Comparison of ENCODE assay signal across 1 cellular context in the genomic region with DNA sequence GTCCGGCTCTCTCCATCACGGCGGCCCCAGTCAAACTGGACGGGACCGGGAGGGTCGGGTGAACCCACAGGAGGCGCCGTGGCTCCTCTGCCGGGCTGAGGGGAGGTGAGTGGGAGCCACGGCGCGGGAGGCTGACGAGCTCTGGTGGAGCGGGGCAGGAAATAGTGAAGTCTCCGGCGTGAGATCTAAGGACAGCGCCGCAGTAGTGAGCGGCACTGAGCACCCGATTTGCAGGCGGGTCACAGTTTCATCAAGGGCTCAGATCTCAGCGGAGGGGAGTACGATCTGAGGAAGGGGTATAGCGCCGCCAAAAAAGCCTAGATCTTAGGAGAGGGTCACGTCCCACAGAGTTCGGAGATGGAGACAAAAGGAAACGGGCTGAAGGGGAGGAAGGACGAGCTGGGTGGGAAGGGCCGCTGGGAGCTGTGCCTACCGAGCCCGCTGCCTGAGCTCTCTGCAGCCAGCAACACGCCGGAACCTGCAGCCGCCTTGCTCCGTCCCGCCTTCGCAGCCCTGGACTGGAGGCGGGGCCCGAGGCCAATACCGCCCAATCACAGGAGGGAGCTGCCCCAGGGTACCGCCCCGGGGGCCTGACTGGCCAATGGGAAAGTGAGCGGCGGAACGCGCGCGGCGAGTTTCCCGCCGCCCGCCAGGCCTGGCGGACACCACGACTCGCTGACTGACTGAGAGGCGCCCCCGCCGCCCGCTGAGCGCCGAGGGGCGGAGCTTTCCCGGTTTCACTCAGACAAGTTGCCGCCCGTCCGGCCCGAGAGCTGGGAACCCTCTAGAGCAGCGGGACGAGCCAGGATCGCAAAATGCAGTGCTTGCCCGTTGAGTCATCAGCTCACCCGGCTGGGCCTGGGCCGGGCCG.
TF ChIP-seq lines count a peak whose summit lies in the region.

No MANE protein-coding gene starts in this region.

TF ChIP-seq in GM12878, 131 proteins besides CTCF, POLR2A, EP300 and RAD21 (continues in another document):
- peak; percentile 59; the same call in 1 of the 2 replicates for TF ChIP-seq CREB1 (IDR thresholded peaks at IDR 0.05; ENCODE audit: low read depth)
- peak; percentile 94 for TF ChIP-seq POU2F2 (IDR thresholded peaks at IDR 0.05; ENCODE audit: borderline replicate concordance, low read depth, low read length)
- no peak for TF ChIP-seq NR2C2 (IDR thresholded peaks at IDR 0.05; ENCODE audit: borderline replicate concordance, control insufficient read depth, insufficient read length, low read depth)
- TF ChIP-seq POLR2AphosphoS2 (IDR thresholded peaks at IDR 0.05; ENCODE audit: low read depth, low read length), result 0 out of 2 replicates have a peak, but pooled peaks have one; percentile 67
- TF ChIP-seq, protein P1, sequence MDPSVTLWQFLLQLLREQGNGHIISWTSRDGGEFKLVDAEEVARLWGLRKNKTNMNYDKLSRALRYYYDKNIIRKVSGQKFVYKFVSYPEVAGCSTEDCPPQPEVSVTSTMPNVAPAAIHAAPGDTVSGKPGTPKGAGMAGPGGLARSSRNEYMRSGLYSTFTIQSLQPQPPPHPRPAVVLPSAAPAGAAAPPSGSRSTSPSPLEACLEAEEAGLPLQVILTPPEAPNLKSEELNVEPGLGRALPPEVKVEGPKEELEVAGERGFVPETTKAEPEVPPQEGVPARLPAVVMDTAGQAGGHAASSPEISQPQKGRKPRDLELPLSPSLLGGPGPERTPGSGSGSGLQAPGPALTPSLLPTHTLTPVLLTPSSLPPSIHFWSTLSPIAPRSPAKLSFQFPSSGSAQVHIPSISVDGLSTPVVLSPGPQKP (IDR thresholded peaks at IDR 0.05; ENCODE audit: low read depth, low read length), result no peak
- no peak for TF ChIP-seq PAX5 (IDR thresholded peaks at IDR 0.05; ENCODE audit: borderline replicate concordance, low read depth, low read length)
- TF ChIP-seq, protein P2, sequence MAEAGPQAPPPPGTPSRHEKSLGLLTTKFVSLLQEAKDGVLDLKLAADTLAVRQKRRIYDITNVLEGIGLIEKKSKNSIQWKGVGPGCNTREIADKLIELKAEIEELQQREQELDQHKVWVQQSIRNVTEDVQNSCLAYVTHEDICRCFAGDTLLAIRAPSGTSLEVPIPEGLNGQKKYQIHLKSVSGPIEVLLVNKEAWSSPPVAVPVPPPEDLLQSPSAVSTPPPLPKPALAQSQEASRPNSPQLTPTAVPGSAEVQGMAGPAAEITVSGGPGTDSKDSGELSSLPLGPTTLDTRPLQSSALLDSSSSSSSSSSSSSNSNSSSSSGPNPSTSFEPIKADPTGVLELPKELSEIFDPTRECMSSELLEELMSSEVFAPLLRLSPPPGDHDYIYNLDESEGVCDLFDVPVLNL (IDR thresholded peaks at IDR 0.05; ENCODE audit: low read depth, low read length), result peak; percentile 87
- TF ChIP-seq, protein P3, sequence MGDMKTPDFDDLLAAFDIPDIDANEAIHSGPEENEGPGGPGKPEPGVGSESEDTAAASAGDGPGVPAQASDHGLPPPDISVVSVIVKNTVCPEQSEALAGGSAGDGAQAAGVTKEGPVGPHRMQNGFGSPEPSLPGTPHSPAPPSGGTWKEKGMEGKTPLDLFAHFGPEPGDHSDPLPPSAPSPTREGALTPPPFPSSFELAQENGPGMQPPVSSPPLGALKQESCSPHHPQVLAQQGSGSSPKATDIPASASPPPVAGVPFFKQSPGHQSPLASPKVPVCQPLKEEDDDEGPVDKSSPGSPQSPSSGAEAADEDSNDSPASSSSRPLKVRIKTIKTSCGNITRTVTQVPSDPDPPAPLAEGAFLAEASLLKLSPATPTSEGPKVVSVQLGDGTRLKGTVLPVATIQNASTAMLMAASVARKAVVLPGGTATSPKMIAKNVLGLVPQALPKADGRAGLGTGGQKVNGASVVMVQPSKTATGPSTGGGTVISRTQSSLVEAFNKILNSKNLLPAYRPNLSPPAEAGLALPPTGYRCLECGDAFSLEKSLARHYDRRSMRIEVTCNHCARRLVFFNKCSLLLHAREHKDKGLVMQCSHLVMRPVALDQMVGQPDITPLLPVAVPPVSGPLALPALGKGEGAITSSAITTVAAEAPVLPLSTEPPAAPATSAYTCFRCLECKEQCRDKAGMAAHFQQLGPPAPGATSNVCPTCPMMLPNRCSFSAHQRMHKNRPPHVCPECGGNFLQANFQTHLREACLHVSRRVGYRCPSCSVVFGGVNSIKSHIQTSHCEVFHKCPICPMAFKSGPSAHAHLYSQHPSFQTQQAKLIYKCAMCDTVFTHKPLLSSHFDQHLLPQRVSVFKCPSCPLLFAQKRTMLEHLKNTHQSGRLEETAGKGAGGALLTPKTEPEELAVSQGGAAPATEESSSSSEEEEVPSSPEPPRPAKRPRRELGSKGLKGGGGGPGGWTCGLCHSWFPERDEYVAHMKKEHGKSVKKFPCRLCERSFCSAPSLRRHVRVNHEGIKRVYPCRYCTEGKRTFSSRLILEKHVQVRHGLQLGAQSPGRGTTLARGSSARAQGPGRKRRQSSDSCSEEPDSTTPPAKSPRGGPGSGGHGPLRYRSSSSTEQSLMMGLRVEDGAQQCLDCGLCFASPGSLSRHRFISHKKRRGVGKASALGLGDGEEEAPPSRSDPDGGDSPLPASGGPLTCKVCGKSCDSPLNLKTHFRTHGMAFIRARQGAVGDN (IDR thresholded peaks at IDR 0.05), result no peak
- TF ChIP-seq, protein P4, sequence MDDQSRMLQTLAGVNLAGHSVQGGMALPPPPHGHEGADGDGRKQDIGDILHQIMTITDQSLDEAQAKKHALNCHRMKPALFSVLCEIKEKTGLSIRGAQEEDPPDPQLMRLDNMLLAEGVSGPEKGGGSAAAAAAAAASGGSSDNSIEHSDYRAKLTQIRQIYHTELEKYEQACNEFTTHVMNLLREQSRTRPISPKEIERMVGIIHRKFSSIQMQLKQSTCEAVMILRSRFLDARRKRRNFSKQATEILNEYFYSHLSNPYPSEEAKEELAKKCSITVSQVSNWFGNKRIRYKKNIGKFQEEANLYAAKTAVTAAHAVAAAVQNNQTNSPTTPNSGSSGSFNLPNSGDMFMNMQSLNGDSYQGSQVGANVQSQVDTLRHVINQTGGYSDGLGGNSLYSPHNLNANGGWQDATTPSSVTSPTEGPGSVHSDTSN (IDR thresholded peaks at IDR 0.05; ENCODE audit: insufficient replicate concordance, low read depth, low read length), result peak; percentile 77
- TF ChIP-seq GABPA (IDR thresholded peaks at IDR 0.05; ENCODE audit: low read depth), result peak; percentile 77
- no peak for TF ChIP-seq MEF2B (IDR thresholded peaks at IDR 0.05; ENCODE audit: partially characterized antibody, poor library complexity, severe bottlenecking)
- TF ChIP-seq, protein P5, sequence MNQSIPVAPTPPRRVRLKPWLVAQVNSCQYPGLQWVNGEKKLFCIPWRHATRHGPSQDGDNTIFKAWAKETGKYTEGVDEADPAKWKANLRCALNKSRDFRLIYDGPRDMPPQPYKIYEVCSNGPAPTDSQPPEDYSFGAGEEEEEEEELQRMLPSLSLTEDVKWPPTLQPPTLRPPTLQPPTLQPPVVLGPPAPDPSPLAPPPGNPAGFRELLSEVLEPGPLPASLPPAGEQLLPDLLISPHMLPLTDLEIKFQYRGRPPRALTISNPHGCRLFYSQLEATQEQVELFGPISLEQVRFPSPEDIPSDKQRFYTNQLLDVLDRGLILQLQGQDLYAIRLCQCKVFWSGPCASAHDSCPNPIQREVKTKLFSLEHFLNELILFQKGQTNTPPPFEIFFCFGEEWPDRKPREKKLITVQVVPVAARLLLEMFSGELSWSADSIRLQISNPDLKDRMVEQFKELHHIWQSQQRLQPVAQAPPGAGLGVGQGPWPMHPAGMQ (IDR thresholded peaks at IDR 0.05; ENCODE audit: borderline replicate concordance), result no peak
- no peak for TF ChIP-seq ZNF24 (IDR thresholded peaks at IDR 0.05)
- TF ChIP-seq, protein P6, sequence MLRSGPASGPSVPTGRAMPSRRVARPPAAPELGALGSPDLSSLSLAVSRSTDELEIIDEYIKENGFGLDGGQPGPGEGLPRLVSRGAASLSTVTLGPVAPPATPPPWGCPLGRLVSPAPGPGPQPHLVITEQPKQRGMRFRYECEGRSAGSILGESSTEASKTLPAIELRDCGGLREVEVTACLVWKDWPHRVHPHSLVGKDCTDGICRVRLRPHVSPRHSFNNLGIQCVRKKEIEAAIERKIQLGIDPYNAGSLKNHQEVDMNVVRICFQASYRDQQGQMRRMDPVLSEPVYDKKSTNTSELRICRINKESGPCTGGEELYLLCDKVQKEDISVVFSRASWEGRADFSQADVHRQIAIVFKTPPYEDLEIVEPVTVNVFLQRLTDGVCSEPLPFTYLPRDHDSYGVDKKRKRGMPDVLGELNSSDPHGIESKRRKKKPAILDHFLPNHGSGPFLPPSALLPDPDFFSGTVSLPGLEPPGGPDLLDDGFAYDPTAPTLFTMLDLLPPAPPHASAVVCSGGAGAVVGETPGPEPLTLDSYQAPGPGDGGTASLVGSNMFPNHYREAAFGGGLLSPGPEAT (IDR thresholded peaks at IDR 0.05; ENCODE audit: low read depth), result peak; percentile 35; the same call in 1 of the 2 replicates
- TF ChIP-seq SP1 (IDR thresholded peaks at IDR 0.05; ENCODE audit: low read depth, low read length), result peak; percentile 94
- no peak for TF ChIP-seq SUZ12 (IDR thresholded peaks at IDR 0.05; ENCODE audit: unreplicated experiment)
- no peak for TF ChIP-seq TARDBP (IDR thresholded peaks at IDR 0.05; ENCODE audit: borderline replicate concordance)
- TF ChIP-seq SMC3 (IDR thresholded peaks at IDR 0.05; ENCODE audit: borderline replicate concordance, low read length), result no peak
- no peak for TF ChIP-seq KDM1A (IDR thresholded peaks at IDR 0.05; ENCODE audit: borderline replicate concordance)
- TF ChIP-seq, protein P7, sequence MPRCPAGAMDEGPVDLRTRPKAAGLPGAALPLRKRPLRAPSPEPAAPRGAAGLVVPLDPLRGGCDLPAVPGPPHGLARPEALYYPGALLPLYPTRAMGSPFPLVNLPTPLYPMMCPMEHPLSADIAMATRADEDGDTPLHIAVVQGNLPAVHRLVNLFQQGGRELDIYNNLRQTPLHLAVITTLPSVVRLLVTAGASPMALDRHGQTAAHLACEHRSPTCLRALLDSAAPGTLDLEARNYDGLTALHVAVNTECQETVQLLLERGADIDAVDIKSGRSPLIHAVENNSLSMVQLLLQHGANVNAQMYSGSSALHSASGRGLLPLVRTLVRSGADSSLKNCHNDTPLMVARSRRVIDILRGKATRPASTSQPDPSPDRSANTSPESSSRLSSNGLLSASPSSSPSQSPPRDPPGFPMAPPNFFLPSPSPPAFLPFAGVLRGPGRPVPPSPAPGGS (IDR thresholded peaks at IDR 0.05; ENCODE audit: borderline replicate concordance, insufficient read depth, low read depth, low read length, poor library complexity, severe bottlenecking), result peak; percentile 34
- TF ChIP-seq, protein P8, sequence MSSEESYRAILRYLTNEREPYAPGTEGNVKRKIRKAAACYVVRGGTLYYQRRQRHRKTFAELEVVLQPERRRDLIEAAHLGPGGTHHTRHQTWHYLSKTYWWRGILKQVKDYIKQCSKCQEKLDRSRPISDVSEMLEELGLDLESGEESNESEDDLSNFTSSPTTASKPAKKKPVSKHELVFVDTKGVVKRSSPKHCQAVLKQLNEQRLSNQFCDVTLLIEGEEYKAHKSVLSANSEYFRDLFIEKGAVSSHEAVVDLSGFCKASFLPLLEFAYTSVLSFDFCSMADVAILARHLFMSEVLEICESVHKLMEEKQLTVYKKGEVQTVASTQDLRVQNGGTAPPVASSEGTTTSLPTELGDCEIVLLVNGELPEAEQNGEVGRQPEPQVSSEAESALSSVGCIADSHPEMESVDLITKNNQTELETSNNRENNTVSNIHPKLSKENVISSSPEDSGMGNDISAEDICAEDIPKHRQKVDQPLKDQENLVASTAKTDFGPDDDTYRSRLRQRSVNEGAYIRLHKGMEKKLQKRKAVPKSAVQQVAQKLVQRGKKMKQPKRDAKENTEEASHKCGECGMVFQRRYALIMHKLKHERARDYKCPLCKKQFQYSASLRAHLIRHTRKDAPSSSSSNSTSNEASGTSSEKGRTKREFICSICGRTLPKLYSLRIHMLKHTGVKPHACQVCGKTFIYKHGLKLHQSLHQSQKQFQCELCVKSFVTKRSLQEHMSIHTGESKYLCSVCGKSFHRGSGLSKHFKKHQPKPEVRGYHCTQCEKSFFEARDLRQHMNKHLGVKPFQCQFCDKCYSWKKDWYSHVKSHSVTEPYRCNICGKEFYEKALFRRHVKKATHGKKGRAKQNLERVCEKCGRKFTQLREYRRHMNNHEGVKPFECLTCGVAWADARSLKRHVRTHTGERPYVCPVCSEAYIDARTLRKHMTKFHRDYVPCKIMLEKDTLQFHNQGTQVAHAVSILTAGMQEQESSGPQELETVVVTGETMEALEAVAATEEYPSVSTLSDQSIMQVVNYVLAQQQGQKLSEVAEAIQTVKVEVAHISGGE (CRISPR knock-in tag; IDR thresholded peaks at IDR 0.05), result no peak
- no peak for TF ChIP-seq RBBP5 (conservative IDR thresholded peaks at IDR 0.05)
- TF ChIP-seq JUND (IDR thresholded peaks at IDR 0.05; ENCODE audit: low read depth, low read length), result no peak
- TF ChIP-seq CHD1 (IDR thresholded peaks at IDR 0.05; ENCODE audit: low read depth, low read length), result no peak
- no peak for TF ChIP-seq ZNF274 (IDR thresholded peaks at IDR 0.05; ENCODE audit: insufficient read depth, insufficient read length)
- no peak for TF ChIP-seq EZH2 (IDR thresholded peaks at IDR 0.05; ENCODE audit: borderline replicate concordance, control insufficient read depth, low read depth, low read length)
- TF ChIP-seq, protein P9, sequence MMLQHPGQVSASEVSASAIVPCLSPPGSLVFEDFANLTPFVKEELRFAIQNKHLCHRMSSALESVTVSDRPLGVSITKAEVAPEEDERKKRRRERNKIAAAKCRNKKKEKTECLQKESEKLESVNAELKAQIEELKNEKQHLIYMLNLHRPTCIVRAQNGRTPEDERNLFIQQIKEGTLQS (IDR thresholded peaks at IDR 0.05; ENCODE audit: borderline replicate concordance, extremely low read depth, low read depth, low read length), result no peak
- TF ChIP-seq, protein P10, sequence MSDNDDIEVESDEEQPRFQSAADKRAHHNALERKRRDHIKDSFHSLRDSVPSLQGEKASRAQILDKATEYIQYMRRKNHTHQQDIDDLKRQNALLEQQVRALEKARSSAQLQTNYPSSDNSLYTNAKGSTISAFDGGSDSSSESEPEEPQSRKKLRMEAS (IDR thresholded peaks at IDR 0.05; ENCODE audit: low read depth, low read length), result peak; percentile 54
- TF ChIP-seq, protein P11, sequence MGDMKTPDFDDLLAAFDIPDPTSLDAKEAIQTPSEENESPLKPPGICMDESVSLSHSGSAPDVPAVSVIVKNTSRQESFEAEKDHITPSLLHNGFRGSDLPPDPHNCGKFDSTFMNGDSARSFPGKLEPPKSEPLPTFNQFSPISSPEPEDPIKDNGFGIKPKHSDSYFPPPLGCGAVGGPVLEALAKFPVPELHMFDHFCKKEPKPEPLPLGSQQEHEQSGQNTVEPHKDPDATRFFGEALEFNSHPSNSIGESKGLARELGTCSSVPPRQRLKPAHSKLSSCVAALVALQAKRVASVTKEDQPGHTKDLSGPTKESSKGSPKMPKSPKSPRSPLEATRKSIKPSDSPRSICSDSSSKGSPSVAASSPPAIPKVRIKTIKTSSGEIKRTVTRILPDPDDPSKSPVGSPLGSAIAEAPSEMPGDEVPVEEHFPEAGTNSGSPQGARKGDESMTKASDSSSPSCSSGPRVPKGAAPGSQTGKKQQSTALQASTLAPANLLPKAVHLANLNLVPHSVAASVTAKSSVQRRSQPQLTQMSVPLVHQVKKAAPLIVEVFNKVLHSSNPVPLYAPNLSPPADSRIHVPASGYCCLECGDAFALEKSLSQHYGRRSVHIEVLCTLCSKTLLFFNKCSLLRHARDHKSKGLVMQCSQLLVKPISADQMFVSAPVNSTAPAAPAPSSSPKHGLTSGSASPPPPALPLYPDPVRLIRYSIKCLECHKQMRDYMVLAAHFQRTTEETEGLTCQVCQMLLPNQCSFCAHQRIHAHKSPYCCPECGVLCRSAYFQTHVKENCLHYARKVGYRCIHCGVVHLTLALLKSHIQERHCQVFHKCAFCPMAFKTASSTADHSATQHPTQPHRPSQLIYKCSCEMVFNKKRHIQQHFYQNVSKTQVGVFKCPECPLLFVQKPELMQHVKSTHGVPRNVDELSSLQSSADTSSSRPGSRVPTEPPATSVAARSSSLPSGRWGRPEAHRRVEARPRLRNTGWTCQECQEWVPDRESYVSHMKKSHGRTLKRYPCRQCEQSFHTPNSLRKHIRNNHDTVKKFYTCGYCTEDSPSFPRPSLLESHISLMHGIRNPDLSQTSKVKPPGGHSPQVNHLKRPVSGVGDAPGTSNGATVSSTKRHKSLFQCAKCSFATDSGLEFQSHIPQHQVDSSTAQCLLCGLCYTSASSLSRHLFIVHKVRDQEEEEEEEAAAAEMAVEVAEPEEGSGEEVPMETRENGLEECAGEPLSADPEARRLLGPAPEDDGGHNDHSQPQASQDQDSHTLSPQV (IDR thresholded peaks at IDR 0.05), result no peak
